23 cellular contexts compared by ENCODE assay signal in genomic region chr4:40613456-40613855, GRCh38. TPM values are rescaled to one million over a fixed set of nuclear protein-coding genes. Genes with fewer than 3 reads are reported as not detected.
A peak's percentile ranks its signal among the peaks of the same experiment; 100 is the strongest.
DNase-seq lines count a peak whose midpoint lies in the region; ATAC-seq and TF ChIP-seq lines count a peak whose summit lies in the region.
"Had no signal": no experiment of that assay in that cellular context is flagged by ENCODE, and none has a peak within 500 bp of the region (broad histone marks: within the 10 kb centered on the region; RNA-seq: fewer than 3 reads in every experiment).

No MANE protein-coding gene starts in this region.

- H3K9me3 Mint-ChIP-seq in CD14-positive monocyte (peaks cover 0 to 2% (median 0%) of the 10 kb centered on the region in 7 donors), mesothelial cell of epicardium (peaks cover 20% of the 10 kb centered on the region)
- H3K9me3 Mint-ChIP-seq: CD4-positive, alpha-beta memory T cell had no signal

- H3K4me3 Mint-ChIP-seq in CD14-positive monocyte (no peak overlapping the region), mesothelial cell of epicardium (no peak overlapping the region)
- H3K4me3 Mint-ChIP-seq: CD4-positive, alpha-beta memory T cell had no signal

- POLR2A ChIA-PET in A673 (lab: Charles Lee; ENCODE audit: low non-redundant PET), result no interaction called here

- no peaks in the 10 kb centered on the region for H3K9me3 ChIP-seq in A673 (ENCODE audit: low read depth, low read length, poor library complexity, severe bottlenecking)
- H3K9me3 ChIP-seq: mucosa of descending colon, sigmoid colon, SJSA1 had no signal

- CTCF ChIA-PET in A673 (lab: Charles Lee), result no interaction called here

- no peaks in the 10 kb centered on the region for H3K4me1 ChIP-seq in A673 (ENCODE audit: insufficient read depth, low read length, poor library complexity, severe bottlenecking)
- H3K4me1 ChIP-seq: sigmoid colon, SJSA1 had no signal

- no peaks in the 10 kb centered on the region for H3K27me3 ChIP-seq in A673 (replicated peaks; ENCODE audit: insufficient read depth, low read depth, low read length, poor library complexity)
- H3K27me3 ChIP-seq: foreskin keratinocyte, sigmoid colon, SJSA1 had no signal

- H3K36me3 Mint-ChIP-seq in CD14-positive monocyte (peaks cover 31 to 40% of the 10 kb centered on the region in 2 donors), mesothelial cell of epicardium (peaks cover 18% of the 10 kb centered on the region)
- H3K36me3 Mint-ChIP-seq: CD4-positive, alpha-beta memory T cell had no signal

- in situ Hi-C loops in astrocyte of the spinal cord (cut with HindIII; ENCODE audit: low sequenced_read_pairs), result no loop called here

- H3K27ac Mint-ChIP-seq in CD14-positive monocyte (peak overlapping the region; percentile 5 to 92 (median 82)), mesothelial cell of epicardium (peak overlapping the region; percentile 64)
- H3K27ac Mint-ChIP-seq: CD4-positive, alpha-beta memory T cell had no signal

- H3K4me1 Mint-ChIP-seq in CD14-positive monocyte (peaks cover 74% of the 10 kb centered on the region), mesothelial cell of epicardium (peaks cover 10% of the 10 kb centered on the region)

- H3K36me3 ChIP-seq in A673 (ENCODE audit: insufficient read depth, low read length, poor library complexity, severe bottlenecking), result no peaks in the 10 kb centered on the region
- H3K36me3 ChIP-seq: sigmoid colon, SJSA1 had no signal

- no TSS peak for BruUV-seq in A673 (replicated peaks; lab: Mats Ljungman, UMichigan)

- H3K27me3 Mint-ChIP-seq in CD14-positive monocyte (ENCODE audit: low read depth in 3 of 3) (peaks cover 0 to 2% (median 2%) of the 10 kb centered on the region in 3 donors), mesothelial cell of epicardium (ENCODE audit: low read depth) (no peaks in the 10 kb centered on the region)

- intact Hi-C loops in CD14-positive monocyte (cut with micrococcal nuclease) (no loop called here), A673 (cut with micrococcal nuclease; ENCODE audit: unreplicated experiment) (no loop called here)

- no peak for ATAC-seq in HG02623 (IDR thresholded peaks at IDR 0.05; ENCODE audit: unreplicated experiment)
- ATAC-seq: foreskin keratinocyte, mucosa of descending colon had no signal

- H3K4me3 ChIP-seq in astrocyte of the spinal cord (ENCODE audit: low read depth, low read length) (no peak overlapping the region), A673 (ENCODE audit: low read depth, low read length, poor library complexity, severe bottlenecking) (no peak overlapping the region)
- H3K4me3 ChIP-seq: dorsolateral prefrontal cortex, mucosa of descending colon, sigmoid colon, SJSA1 had no signal

- TF ChIP-seq CTCF in CD14-positive monocyte (IDR thresholded peaks at IDR 0.05) (no peak), astrocyte of the spinal cord (IDR thresholded peaks at IDR 0.05; ENCODE audit: low read depth, low read length) (no peak), mesothelial cell of epicardium (IDR thresholded peaks at IDR 0.05; ENCODE audit: unreplicated experiment) (no peak), A673 (conservative IDR thresholded peaks at IDR 0.05; ENCODE audit: low read depth, low read length) (no peak)

- DNase-seq in CD14-positive monocyte (ENCODE audit: low spot score), result no peak
- DNase-seq in NCI-H226, result peak; percentile 64
- DNase-seq in astrocyte of the spinal cord (ENCODE audit: low read depth, low spot score), result peak; percentile 59
- DNase-seq in mesothelial cell of epicardium (ENCODE audit: low spot score in 2 of 2, unreplicated experiment in 2 of 2), result no peak
- DNase-seq in GM19238 (ENCODE audit: insufficient read length, low spot score), result no peak
- DNase-seq in A673 (ENCODE audit: low spot score), result no peak
- no peak for DNase-seq in cortex of kidney (lab: John Stamatoyannopoulos, UW)
- DNase-seq: activated CD4-positive, CD25-positive, alpha-beta regulatory T cell; activated gamma-delta T cell treated with Interleukin-2 at 50 U/mL for 16 hours; activated T-cell treated with anti-CD3 and anti-CD28 coated beads, Interleukin-2, amount 50 U/mL, for 1 hour; CD4-positive, alpha-beta memory T cell; dorsolateral prefrontal cortex; GDM1; mucosa of descending colon; NCI-H1105; NCI-H2029 treated with DMSO at 0.1 percent for 48 hours; sigmoid colon; stimulated activated CD8-positive, alpha-beta memory T cell treated with anti-CD3 and anti-CD28 coated beads, Interleukin-4, amount 100 ng/mL, for 48 hours; T-helper 9 cell had no signal

- no peak overlapping the region for H3K27ac ChIP-seq in A673 (ENCODE audit: low read depth, low read length, poor library complexity, severe bottlenecking)
- H3K27ac ChIP-seq: dorsolateral prefrontal cortex, epithelial cell of prostate, foreskin keratinocyte, sigmoid colon, SJSA1 had no signal

RNA-seq across cellular contexts. Expression of gene RBM47, which starts 16.2 kb away (rescaled TPM):
- polyA plus RNA-seq in CD14-positive monocyte, result 10 to 100 TPM; 79.5 to 92.8 TPM
- total RNA-seq in mesothelial cell of epicardium (37.8 to 41.5 TPM (median 41.0 TPM) in 3 replicates), A673 (2021) (0.09 and 0.28 TPM in 2 replicates)

Comparison
In these comparisons a context has a peak if more than half of its experiments do, and no peak if none do; other contexts are left out.
1. DNase-seq: peak in NCI-H226 (single experiment) and astrocyte of the spinal cord (single experiment); none in CD14-positive monocyte (single experiment), mesothelial cell of epicardium (0 of 2), GM19238 (single experiment), A673 (single experiment) and cortex of kidney (single experiment).
2. RNA of gene RBM47, which starts 16.2 kb away (total RNA-seq): 37.8 to 41.5 TPM in mesothelial cell of epicardium; 0.09 to 0.28 TPM in A673; every median in the first group is over 10 times any median in the second.